In genomic region chr1:203422656-203423055, GRCh38 we compare ENCODE assay signal across 20 cellular contexts. TPM values are rescaled to one million over a fixed set of nuclear protein-coding genes. Genes with fewer than 3 reads are reported as not detected.
A peak's percentile ranks its signal among the peaks of the same experiment; 100 is the strongest.
DNase-seq lines count a peak whose midpoint lies in the region; TF ChIP-seq lines count a peak whose summit lies in the region.
"Had no signal": no experiment of that assay in that cellular context is flagged by ENCODE, and none has a peak within 500 bp of the region (broad histone marks: within the 10 kb centered on the region; RNA-seq: fewer than 3 reads in every experiment).

No MANE protein-coding gene starts in this region.

- no peaks in the 10 kb centered on the region for H3K36me3 ChIP-seq in GM23248 (ENCODE audit: low read depth)
- no peaks in the 10 kb centered on the region for H3K36me3 ChIP-seq in WERI-Rb-1
- H3K36me3 ChIP-seq in mesenchymal stem cell (ENCODE audit: control insufficient read depth in 1 of 2, insufficient read depth in 2 of 2, low read depth in 1 of 2, low read length in 2 of 2), result no peaks in the 10 kb centered on the region
- H3K36me3 ChIP-seq: BLaER1 treated with 17β-estradiol and CSF1 and Interleukin-3, amounts not matched to agents 10 nM and 100 nM had no signal

- H3K9ac ChIP-seq in GM23248 (no peak overlapping the region), mesenchymal stem cell (ENCODE audit: low read length) (no peak overlapping the region)
- H3K9ac ChIP-seq: BLaER1 treated with 17β-estradiol and CSF1 and Interleukin-3, amounts not matched to agents 10 nM and 100 nM had no signal

- H4K8ac ChIP-seq in mesenchymal stem cell (ENCODE audit: low read length), result no peak overlapping the region

- peak; percentile 80 for DNase-seq in AG10803 (ENCODE audit: low read depth)
- peak; percentile 68 for DNase-seq in GM23248
- peak; percentile 3 for DNase-seq in WERI-Rb-1
- DNase-seq in mesenchymal stem cell, result no peak
- no peak for DNase-seq in activated CD8-positive, alpha-beta memory T cell treated with anti-CD3 and anti-CD28 coated beads for 24 hours
- no peak for DNase-seq in NCI-H446 treated with DMSO at 0.1 percent for 48 hours (lab: John Stamatoyannopoulos, UW)
- DNase-seq in foreskin melanocyte, result no peak
- no peak for DNase-seq in GM10266 (ENCODE audit: extremely low spot score)
- DNase-seq: ACHN; H9; Kasumi-1; NCI-H1048; NCI-H146; NCI-H2107; NCI-H345; NCI-H69; NK-92 treated with Interleukin-12 subunit alpha and Interleukin-12 subunit beta, amount 100 ng/mL, for 24 hours; OCI-M1; T-cell had no signal

- no peak overlapping the region for H3K4ac ChIP-seq in mesenchymal stem cell (ENCODE audit: low read depth in 1 of 2, low read length in 2 of 2)

- H4K20me1 ChIP-seq in GM23248 (ENCODE audit: insufficient read depth), result no peaks in the 10 kb centered on the region
- H4K20me1 ChIP-seq: BLaER1 treated with 17β-estradiol and CSF1 and Interleukin-3, amounts not matched to agents 10 nM and 100 nM had no signal

- H3K4me3 ChIP-seq in AG10803 (ENCODE audit: low read length), result no peak overlapping the region
- H3K4me3 ChIP-seq in GM23248, result no peak overlapping the region
- H3K4me3 ChIP-seq in WERI-Rb-1 (ENCODE audit: low read depth, low read length), result no peak overlapping the region
- H3K4me3 ChIP-seq in mesenchymal stem cell (ENCODE audit: insufficient read depth in 1 of 2, low read depth in 1 of 2, low read length in 2 of 2), result no peak overlapping the region
- H3K4me3 ChIP-seq: BLaER1 treated with 17β-estradiol and CSF1 and Interleukin-3, amounts not matched to agents 10 nM and 100 nM had no signal

- H3K27me3 ChIP-seq in GM23248 (replicated peaks; ENCODE audit: insufficient read depth), result peaks cover 7% of the 10 kb centered on the region
- H3K27me3 ChIP-seq in WERI-Rb-1 (ENCODE audit: insufficient read depth, low read depth, severe bottlenecking), result no peaks in the 10 kb centered on the region
- H3K27me3 ChIP-seq in mesenchymal stem cell (ENCODE audit: control insufficient read depth in 1 of 2, insufficient read depth in 1 of 2, low read length in 2 of 2), result peaks cover 15 to 46% of the 10 kb centered on the region in 2 experiments
- H3K27me3 ChIP-seq: BLaER1 treated with 17β-estradiol and CSF1 and Interleukin-3, amounts not matched to agents 10 nM and 100 nM had no signal

- H2BK5ac ChIP-seq in mesenchymal stem cell (ENCODE audit: low read depth, low read length, poor library complexity, severe bottlenecking), result no peak overlapping the region

- H4K91ac ChIP-seq in mesenchymal stem cell (ENCODE audit: low read length), result no peak overlapping the region

- WGBS in GM23248 (ENCODE audit: low coverage in 1 of 2, low lambda C conversion rate in 2 of 2, missing lambda C conversion rate in 2 of 2), 2 experiments, result 33 to 37% methylated on average over 2 of the region's 2 CpGs
- 84% methylated on average over 1 of the region's 2 CpGs for WGBS in mesenchymal stem cell

- H2BK12ac ChIP-seq in mesenchymal stem cell (ENCODE audit: low read length in 2 of 2), result peak overlapping the region; percentile 28 to 58

- H3K27ac ChIP-seq in GM23248 (no peak overlapping the region), WERI-Rb-1 (no peak overlapping the region), mesenchymal stem cell (ENCODE audit: low read length, poor library complexity, severe bottlenecking) (no peak overlapping the region)
- H3K27ac ChIP-seq: BLaER1 treated with 17β-estradiol and CSF1 and Interleukin-3, amounts not matched to agents 10 nM and 100 nM had no signal

- TF ChIP-seq CTCF in AG10803 (conservative IDR thresholded peaks at IDR 0.05; ENCODE audit: low read length) (no peak), WERI-Rb-1 (IDR thresholded peaks at IDR 0.05; ENCODE audit: low read depth, low read length) (no peak), GM10266 (IDR thresholded peaks at IDR 0.05; ENCODE audit: control insufficient read depth, insufficient read depth, low read depth, missing control alignments) (no peak)

- H3K18ac ChIP-seq in mesenchymal stem cell (ENCODE audit: low read depth in 1 of 2, low read length in 2 of 2), result peak overlapping the region in 1 of 2 experiments; percentile 50

- H3K9me2 ChIP-seq in GM23248 (ENCODE audit: insufficient read depth), result no peaks in the 10 kb centered on the region

- no peak overlapping the region for H2BK15ac ChIP-seq in mesenchymal stem cell (ENCODE audit: low read depth, poor library complexity, severe bottlenecking)

- H3K4me2 ChIP-seq in GM23248 (ENCODE audit: unreplicated experiment) (no peak overlapping the region), mesenchymal stem cell (ENCODE audit: low read length, poor library complexity, severe bottlenecking) (no peak overlapping the region)

- no peak overlapping the region for H2AK5ac ChIP-seq in mesenchymal stem cell (ENCODE audit: low read length, severe bottlenecking)

- no peaks in the 10 kb centered on the region; the same call in 1 of the 2 replicates for H3F3A ChIP-seq in GM23248 (ENCODE audit: insufficient read depth)

- H3K9me3 ChIP-seq in GM23248 (ENCODE audit: low read depth) (no peaks in the 10 kb centered on the region), WERI-Rb-1 (ENCODE audit: severe bottlenecking) (no peaks in the 10 kb centered on the region), mesenchymal stem cell (ENCODE audit: control insufficient read depth, low read length) (no peaks in the 10 kb centered on the region)

- in situ Hi-C loops in GM23248 (cut with MboI), result no loop called here

- no peaks in the 10 kb centered on the region for H3K79me1 ChIP-seq in mesenchymal stem cell (replicated peaks; ENCODE audit: low read length, poor library complexity, severe bottlenecking)

- no peak overlapping the region for H2AFZ ChIP-seq in GM23248
- H2AFZ ChIP-seq in mesenchymal stem cell (ENCODE audit: low read depth, low read length), result no peak overlapping the region

- H3K79me2 ChIP-seq in GM23248 (ENCODE audit: insufficient read depth), result no peaks in the 10 kb centered on the region

- H3K14ac ChIP-seq in mesenchymal stem cell (ENCODE audit: low read length in 2 of 2), result no peak overlapping the region

- H3K4me1 ChIP-seq in GM23248 (ENCODE audit: insufficient read depth), result peaks cover 8% of the 10 kb centered on the region
- H3K4me1 ChIP-seq in mesenchymal stem cell (ENCODE audit: control insufficient read depth, insufficient read depth, low read depth, low read length), result no peaks in the 10 kb centered on the region

- no peak overlapping the region for H2BK120ac ChIP-seq in mesenchymal stem cell (ENCODE audit: low read depth, low read length)

- no peak overlapping the region for H3K23ac ChIP-seq in mesenchymal stem cell (ENCODE audit: low read length in 2 of 2)

RNA-seq across cellular contexts. Expression of gene PRELP, which starts 53.0 kb away (rescaled TPM):
- under 0.01 and 0.32 TPM in 2 replicates for total RNA-seq in GM23248 (2014; rRNA removed; shearing (Covaris generic))
- 1.6 and 1.7 TPM in 2 replicates for polyA plus RNA-seq in GM23248 (2016; fragmentation: Nextera tagmentation; extraction: Ambion mirVana)
- polyA plus RNA-seq in mesenchymal stem cell (2013, experiment 1 of 2), result 2.2 TPM
- 2.1 TPM for polyA plus RNA-seq in mesenchymal stem cell (2013, experiment 2 of 2)

Comparison
In these comparisons a context has a peak if more than half of its experiments do, and no peak if none do; other contexts are left out.
1. DNase-seq: peak in AG10803 (single experiment), GM23248 (single experiment) and WERI-Rb-1 (single experiment); none in mesenchymal stem cell (single experiment), activated CD8-positive, alpha-beta memory T cell treated with anti-CD3 and anti-CD28 coated beads for 24 hours (single experiment), NCI-H446 treated with DMSO at 0.1 percent for 48 hours (single experiment), foreskin melanocyte (single experiment) and GM10266 (single experiment).